Comparison of ENCODE assay signal across 1 cellular context in the genomic region with DNA sequence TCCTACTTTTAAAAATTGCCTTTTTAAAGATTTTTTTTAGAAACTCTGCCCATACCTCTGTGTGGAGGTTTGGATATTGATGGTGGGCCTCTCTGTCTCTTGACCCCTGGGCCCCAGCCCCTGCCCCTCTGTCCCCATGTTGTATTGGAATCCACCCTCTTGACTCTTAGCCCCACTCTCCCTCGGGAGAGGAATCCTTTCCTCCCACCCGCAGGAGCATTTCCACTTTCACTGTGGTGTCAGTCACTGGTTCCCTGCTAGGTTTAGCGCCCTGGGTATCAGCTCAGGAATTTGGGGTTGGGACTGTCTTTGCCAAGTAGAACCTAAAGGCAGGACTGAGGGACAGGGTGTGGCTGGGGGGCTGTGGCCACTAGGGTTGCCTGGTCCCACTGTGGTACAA.
TF ChIP-seq lines count a peak whose summit lies in the region.

No MANE protein-coding gene starts in this region.

TF ChIP-seq in IMR-90, 13 proteins besides CTCF, POLR2A, EP300 and RAD21:
- no peak for TF ChIP-seq BHLHE40 (IDR thresholded peaks at IDR 0.05; ENCODE audit: low read depth, low read length)
- no peak for TF ChIP-seq NFE2L2 (IDR thresholded peaks at IDR 0.05; ENCODE audit: low read depth, low read length)
- no peak for TF ChIP-seq MAFK (IDR thresholded peaks at IDR 0.05; ENCODE audit: low read depth, low read length)
